ENCODE assay signal across 1 cellular context in genomic region chr9:6567140-6567591, GRCh38.
TF ChIP-seq lines count a peak whose summit lies in the region.

No MANE protein-coding gene starts in this region.

TF ChIP-seq in WTC11, 78 proteins besides CTCF, POLR2A, EP300 and RAD21 (continued from another document):
- TF ChIP-seq AFF4 (CRISPR knock-in tag; IDR thresholded peaks at IDR 0.05; ENCODE audit: borderline replicate concordance), result no peak
